8 cellular contexts compared by ENCODE assay signal in the genomic region with DNA sequence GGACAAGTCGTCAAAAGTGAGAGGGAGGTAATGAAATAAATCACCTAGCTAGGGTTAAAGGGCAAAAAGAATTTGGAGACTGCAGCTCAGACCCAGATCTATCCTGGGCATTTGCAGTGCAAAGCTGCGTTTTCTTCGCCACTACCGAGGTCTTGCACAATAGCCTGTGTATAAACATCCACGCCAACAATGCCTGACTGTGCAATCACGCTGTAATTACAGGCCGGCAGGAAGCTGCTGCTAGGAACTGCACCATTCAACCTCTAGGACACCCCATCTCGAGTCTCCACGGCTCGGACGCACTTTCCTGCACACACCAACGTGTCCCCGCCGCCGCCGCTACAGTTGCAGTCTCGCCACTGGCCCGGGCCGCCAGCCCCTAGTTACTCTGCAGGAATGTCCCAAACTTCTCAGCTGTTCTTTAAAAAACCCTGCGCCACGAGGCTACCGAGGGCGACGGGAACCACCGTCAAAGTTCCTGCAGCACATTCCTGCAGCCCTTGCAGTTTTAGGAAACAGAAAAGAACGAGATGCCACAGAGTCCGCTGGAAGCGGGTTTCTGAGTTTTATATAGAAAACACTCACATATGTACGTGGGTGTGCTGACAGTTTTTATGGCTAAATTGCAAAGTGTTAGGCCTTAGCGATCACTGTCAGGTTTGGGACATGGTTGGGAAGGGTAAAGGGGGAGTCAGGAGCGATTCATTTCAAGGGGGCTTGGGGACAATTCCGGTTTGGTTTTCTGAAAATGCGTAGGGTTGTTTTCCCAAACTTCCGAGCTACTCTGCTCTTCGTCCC.
DNase-seq lines count a peak whose midpoint lies in the region; ATAC-seq and TF ChIP-seq lines count a peak whose summit lies in the region.

No MANE protein-coding gene starts in this region.

- DNase-seq in NCI-H146 (lab: John Stamatoyannopoulos, UW), result peak; percentile 48
- peak; percentile 81 for DNase-seq in activated CD4-positive, alpha-beta T cell treated with anti-CD3 and anti-CD28 coated beads for 36 hours
- DNase-seq in dedifferentiated amniotic fluid mesenchymal stem cell (ENCODE audit: extremely low spot score), result peak; percentile 91
- DNase-seq in left lung, result peak; percentile 83 to 92
- peak; percentile 63 to 69 for DNase-seq in stimulated activated CD4-positive, alpha-beta T cell treated with anti-CD3 and anti-CD28 coated beads, Interleukin-2, amount 100 ng/mL, for 24 hours
- no peak for DNase-seq in iPS-NIHi7 (ENCODE audit: extremely low spot score)

- no peaks in the 10 kb centered on the region for H3K9me3 Mint-ChIP-seq in activated CD4-positive, alpha-beta T cell treated with anti-CD3 and anti-CD28 coated beads for 36 hours (ENCODE audit: low read depth)

- ATAC-seq in GM19043 (IDR thresholded peaks at IDR 0.05; ENCODE audit: low read depth, unreplicated experiment) (peak; percentile 36), left lung (peak; percentile 73)
- peak; percentile 67 for ATAC-seq in activated CD4-positive, alpha-beta T cell treated with anti-CD3 and anti-CD28 coated beads for 36 hours

- POLR2A ChIA-PET in activated CD4-positive, alpha-beta T cell treated with anti-CD3 and anti-CD28 coated beads for 36 hours (lab: Charles Lee), result interaction anchor here (0.7 to 4.9 kb wide), 8 partner anchors 9 to 45 kb away, joined by 3 to 43 read pairs (median 5); a partner anchor contains a TSS

- H3K4me3 ChIP-seq in ACC112 (ENCODE audit: low read depth, low read length) (peak overlapping the region; percentile 80), left lung (peak overlapping the region; percentile 61 to 66)

- H3K4me1 ChIP-seq in ACC112 (ENCODE audit: control insufficient read depth, insufficient read depth, low read length, unreplicated experiment), result peaks cover 59% of the 10 kb centered on the region
- H3K4me1 ChIP-seq in left lung, result peaks cover 38 to 79% of the 10 kb centered on the region in 2 donors

- no peaks in the 10 kb centered on the region for H3K27me3 Mint-ChIP-seq in activated CD4-positive, alpha-beta T cell treated with anti-CD3 and anti-CD28 coated beads for 36 hours

- peaks cover 56% of the 10 kb centered on the region for H3K4me1 Mint-ChIP-seq in activated CD4-positive, alpha-beta T cell treated with anti-CD3 and anti-CD28 coated beads for 36 hours

- no peak overlapping the region for H2AFZ ChIP-seq in ACC112 (ENCODE audit: low read length, unreplicated experiment)

- intact Hi-C loops in activated CD4-positive, alpha-beta T cell treated with anti-CD3 and anti-CD28 coated beads for 36 hours (cut with DNase I, micrococcal nuclease), result loop anchor here (2.0 to 5.0 kb wide), 3 partner anchors 15 to 39 kb away; no protein-coding TSS in a partner anchor
- intact Hi-C loops in left lung (cut with DNase I), result no loop called here

- H3K27ac ChIP-seq in ACC112 (ENCODE audit: low read depth, low read length) (peak overlapping the region; percentile 93), left lung (peak overlapping the region; percentile 96)

- H3K36me3 ChIP-seq in ACC112 (ENCODE audit: insufficient read depth, low read length) (no peaks in the 10 kb centered on the region), left lung (no peaks in the 10 kb centered on the region)

- peaks cover 8% of the 10 kb centered on the region for H3K36me3 Mint-ChIP-seq in activated CD4-positive, alpha-beta T cell treated with anti-CD3 and anti-CD28 coated beads for 36 hours (ENCODE audit: low read depth)

- peak overlapping the region; percentile 94 for H3K4me3 Mint-ChIP-seq in activated CD4-positive, alpha-beta T cell treated with anti-CD3 and anti-CD28 coated beads for 36 hours

- H3K79me2 ChIP-seq in ACC112 (ENCODE audit: control insufficient read depth, insufficient read depth, low read length, unreplicated experiment), result peaks cover 76% of the 10 kb centered on the region

- CTCF ChIA-PET in activated CD4-positive, alpha-beta T cell treated with anti-CD3 and anti-CD28 coated beads for 36 hours (lab: Charles Lee), result interaction anchor here (0.8 to 6.4 kb wide), 12 partner anchors 9 to 58 kb away, joined by 3 to 68 read pairs (median 4); a partner anchor contains a TSS

- H3K9me3 ChIP-seq in left lung, result no peaks in the 10 kb centered on the region

- peak in 1 of 2 donors; percentile 58 for TF ChIP-seq CTCF in left lung (IDR thresholded peaks at IDR 0.05)

- peak overlapping the region; percentile 93 for H3K27ac Mint-ChIP-seq in activated CD4-positive, alpha-beta T cell treated with anti-CD3 and anti-CD28 coated beads for 36 hours

- no peaks in the 10 kb centered on the region for H3K27me3 ChIP-seq in ACC112 (ENCODE audit: insufficient read depth, low read length)
- H3K27me3 ChIP-seq in left lung, result no peaks in the 10 kb centered on the region

Comparison
In these comparisons a context has a peak if more than half of its experiments do, and no peak if none do; other contexts are left out.
1. intact Hi-C loops: an anchor here in activated CD4-positive, alpha-beta T cell treated with anti-CD3 and anti-CD28 coated beads for 36 hours (2.0 to 5.0 kb wide); none called in left lung.